Comparison of ENCODE assay signal across 28 cellular contexts in the genomic region with DNA sequence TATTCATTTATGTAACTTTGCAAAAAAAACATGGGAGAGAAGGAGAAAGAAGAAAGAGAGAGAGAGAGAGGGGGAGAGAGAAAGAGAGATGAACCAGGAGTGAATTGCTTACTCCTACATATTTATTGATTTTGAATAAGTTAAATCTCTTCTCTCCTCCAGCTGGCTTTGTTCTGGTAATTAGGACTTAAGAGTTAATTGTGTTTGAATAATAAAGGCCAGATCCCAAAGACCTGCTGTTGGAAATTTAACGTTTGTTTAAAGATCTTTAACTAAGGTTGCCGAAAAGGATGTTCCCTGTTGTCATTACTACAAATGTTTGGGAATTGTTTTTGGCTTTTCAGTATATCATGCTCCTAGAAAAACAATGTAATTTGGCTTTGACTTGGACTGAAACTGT.
"Had no signal": no experiment of that assay in that cellular context is flagged by ENCODE, and none has a peak within 500 bp of the region (broad histone marks: within the 10 kb centered on the region; RNA-seq: fewer than 3 reads in every experiment).

No MANE protein-coding gene starts in this region.

- H3K27ac ChIP-seq: ascending aorta, PC-9 had no signal

- H3K27me3 Mint-ChIP-seq: activated naive CD4-positive, alpha-beta T cell treated with anti-CD3 and anti-CD28 coated beads, Interleukin-2, amount 50 U/mL, for 24 hours; activated naive CD8-positive, alpha-beta T cell treated with anti-CD3 and anti-CD28 coated beads, Interleukin-2, amount 50 U/mL, for 24 hours; brain; central memory CD8-positive, alpha-beta T cell had no signal

- H3K36me3 ChIP-seq: ascending aorta had no signal

- H3K27ac Mint-ChIP-seq: activated CD8-positive, alpha-beta T cell treated with anti-CD3 and anti-CD28 coated beads, Interleukin-2, amount 10 ng/mL, durations not matched to agents 7 days and 5 days; activated naive CD4-positive, alpha-beta T cell treated with anti-CD3 and anti-CD28 coated beads, Interleukin-2, amount 50 U/mL, for 24 hours; activated naive CD8-positive, alpha-beta T cell treated with anti-CD3 and anti-CD28 coated beads, Interleukin-2, amount 50 U/mL, for 24 hours; brain; T-helper 1 cell treated with Interleukin-12 subunit alpha and Interleukin-12 subunit beta and Interleukin-4 antibody, amounts not matched to agents 30 μg/mL and 1 μg/mL, for 36 hours had no signal

- H3K4me1 Mint-ChIP-seq: activated naive CD4-positive, alpha-beta T cell treated with anti-CD3 and anti-CD28 coated beads, Interleukin-2, amount 50 U/mL, for 24 hours; activated naive CD8-positive, alpha-beta T cell treated with anti-CD3 and anti-CD28 coated beads, Interleukin-2, amount 50 U/mL, for 24 hours; central memory CD8-positive, alpha-beta T cell had no signal

- H2AFZ ChIP-seq: PC-9 had no signal

- ATAC-seq: activated CD8-positive, alpha-beta T cell treated with anti-CD3 and anti-CD28 coated beads, Interleukin-2, amount 10 ng/mL, durations not matched to agents 7 days and 5 days; activated naive CD8-positive, alpha-beta T cell treated with anti-CD3 and anti-CD28 coated beads, Interleukin-2, amount 50 U/mL, for 24 hours had no signal

- H3K36me3 Mint-ChIP-seq: brain had no signal

- H3K27me3 ChIP-seq: ascending aorta had no signal

- DNase-seq: activated CD4-positive, alpha-beta T cell treated with anti-CD3 and anti-CD28 coated beads for 48 hours; activated CD4-positive, alpha-beta T cell treated with anti-CD3 and anti-CD28 coated beads, Interleukin-2, amount 50 U/mL, for 4 hours; activated CD4-positive, CD25-positive, alpha-beta regulatory T cell treated with anti-CD3 and anti-CD28 coated beads, Interleukin-2, amount 50 U/mL, for 72 hours; activated CD8-positive, alpha-beta memory T cell treated with anti-CD3 and anti-CD28 coated beads, Interleukin-2, amount 50 U/mL, for 48 hours; activated CD8-positive, alpha-beta T cell treated with anti-CD3 and anti-CD28 coated beads, Interleukin-2, amount 10 ng/mL, durations not matched to agents 7 days and 5 days; activated effector memory CD4-positive, alpha-beta T cell treated with Interleukin-2 at 50 U/mL for 16 hours; activated naive CD4-positive, alpha-beta T cell; activated naive CD8-positive, alpha-beta T cell treated with anti-CD3 and anti-CD28 coated beads, Interleukin-2, amount 50 U/mL, for 24 hours; activated T-cell treated with anti-CD3 and anti-CD28 coated beads, Interleukin-2, amount 50 U/mL, for 1 hour; amniotic stem cell; Karpas-422; MM.1S; NCI-H1105; NCI-H1436; NCI-H1694 treated with DMSO at 0.1 percent for 48 hours; NCI-H2081; NCI-H2171; NCI-H2227 treated with DMSO at 0.1 percent for 48 hours; NCI-H446 treated with DMSO at 0.1 percent for 48 hours; NCI-H524 treated with DMSO at 0.1 percent for 48 hours; NCI-H774; PC-9; SHP77 treated with DMSO at 0.1 percent for 48 hours had no signal

- H3K9me3 ChIP-seq: ascending aorta had no signal

- H3K4me3 Mint-ChIP-seq: activated CD8-positive, alpha-beta T cell treated with anti-CD3 and anti-CD28 coated beads, Interleukin-2, amount 10 ng/mL, durations not matched to agents 7 days and 5 days; activated naive CD4-positive, alpha-beta T cell treated with anti-CD3 and anti-CD28 coated beads, Interleukin-2, amount 50 U/mL, for 24 hours; activated naive CD8-positive, alpha-beta T cell treated with anti-CD3 and anti-CD28 coated beads, Interleukin-2, amount 50 U/mL, for 24 hours; brain; central memory CD8-positive, alpha-beta T cell; T-helper 1 cell treated with Interleukin-12 subunit alpha and Interleukin-12 subunit beta and Interleukin-4 antibody, amounts not matched to agents 30 μg/mL and 1 μg/mL, for 36 hours had no signal

- H3K4me3 ChIP-seq: ascending aorta, PC-9 had no signal

- H3K4me2 ChIP-seq: PC-9 had no signal

- H3K4me1 ChIP-seq: ascending aorta had no signal
